10 cellular contexts compared by ENCODE assay signal in genomic region chr11:67465530-67465929, GRCh38. TPM values are rescaled to one million over a fixed set of nuclear protein-coding genes. Genes with fewer than 3 reads are reported as not detected.
DNase-seq lines count a peak whose midpoint lies in the region; ATAC-seq, FAIRE-seq and TF ChIP-seq lines count a peak whose summit lies in the region.
"Not testable (repeated sequence)": the region's sequence is repeated elsewhere in the genome, so short reads cannot be mapped to it uniquely, and the experiment has no call there.
"Had no signal": no experiment of that assay in that cellular context is flagged by ENCODE, and none has a peak within 500 bp of the region (broad histone marks: within the 10 kb centered on the region; RNA-seq: fewer than 3 reads in every experiment).

No MANE protein-coding gene starts in this region.

- not testable (repeated sequence) for H3K36me3 ChIP-seq in HEK293 (ENCODE audit: control insufficient read depth in 2 of 2, insufficient read depth in 1 of 2, low read length in 2 of 2); effector memory CD4-positive, alpha-beta T cell (ENCODE audit: control insufficient read depth, insufficient read depth, low read length)

- not testable (repeated sequence) for H3K27me3 ChIP-seq in effector memory CD4-positive, alpha-beta T cell (replicated peaks; ENCODE audit: control insufficient read depth, insufficient read depth, low read length, poor library complexity, severe bottlenecking)

- intact Hi-C loops in activated naive CD4-positive, alpha-beta T cell treated with anti-CD3 and anti-CD28 coated beads for 36 hours (cut with micrococcal nuclease), result not testable (repeated sequence)

- peaks cover 33% of the 10 kb centered on the region for H3K4me1 Mint-ChIP-seq in activated naive CD4-positive, alpha-beta T cell treated with anti-CD3 and anti-CD28 coated beads for 36 hours (ENCODE audit: low read depth)
- H3K4me1 Mint-ChIP-seq in naive thymus-derived CD8-positive, alpha-beta T cell, result peaks cover 14 to 53% (median 39%) of the 10 kb centered on the region in 4 donors
- H3K4me1 Mint-ChIP-seq in stimulated activated naive CD8-positive, alpha-beta T cell treated with anti-CD3 and anti-CD28 coated beads, Interleukin-15, Interleukin-2, amounts not matched to agents 100 ng/mL and 50 ng/mL, for 24 hours (ENCODE audit: low read depth), result peaks cover 37% of the 10 kb centered on the region

- CTCF ChIA-PET in HEK293 (lab: Yijun Ruan, JAX), result interaction anchor here (0.5 to 1.7 kb wide), 6 partner anchors 23 to 203 kb away, joined by 3 to 7 read pairs (median 4); partner anchors contain the start of gene PPP1CA
- CTCF ChIA-PET in activated naive CD4-positive, alpha-beta T cell treated with anti-CD3 and anti-CD28 coated beads for 36 hours (lab: Charles Lee), result interaction anchor here (0.6 to 3.9 kb wide), 3 partner anchors 28 to 213 kb away, joined by 3 to 20 read pairs (median 4); partner anchors contain the start of gene PTPRCAP

- not testable (repeated sequence) for ATAC-seq in naive thymus-derived CD8-positive, alpha-beta T cell

- FAIRE-seq in RCC 7860 (lab: Jason Lieb, UNC), result not testable (repeated sequence)

- H3K27ac ChIP-seq in HEK293 (ENCODE audit: extremely low read depth, low read depth, low read length), result not testable (repeated sequence)
- H3K27ac ChIP-seq in effector memory CD4-positive, alpha-beta T cell (ENCODE audit: insufficient read depth, low read length, poor library complexity, severe bottlenecking), result peak overlapping the region; percentile 86

- peak overlapping the region; percentile 90 for H3K27ac Mint-ChIP-seq in activated naive CD4-positive, alpha-beta T cell treated with anti-CD3 and anti-CD28 coated beads for 36 hours
- H3K27ac Mint-ChIP-seq in naive thymus-derived CD8-positive, alpha-beta T cell, result peak overlapping the region; percentile 82 to 97 (median 95)
- H3K27ac Mint-ChIP-seq in stimulated activated naive CD8-positive, alpha-beta T cell treated with anti-CD3 and anti-CD28 coated beads, Interleukin-15, Interleukin-2, amounts not matched to agents 100 ng/mL and 50 ng/mL, for 24 hours, result peak overlapping the region; percentile 85

- TF ChIP-seq CTCF in AG10803 (conservative IDR thresholded peaks at IDR 0.05; ENCODE audit: low read length); HEK293 (tag by site-specific recombination; IDR thresholded peaks at IDR 0.05): not testable (repeated sequence)

- H3K27me3 Mint-ChIP-seq in activated naive CD4-positive, alpha-beta T cell treated with anti-CD3 and anti-CD28 coated beads for 36 hours (ENCODE audit: low read depth); naive thymus-derived CD8-positive, alpha-beta T cell; stimulated activated naive CD8-positive, alpha-beta T cell treated with anti-CD3 and anti-CD28 coated beads, Interleukin-15, Interleukin-2, amounts not matched to agents 100 ng/mL and 50 ng/mL, for 24 hours: not testable (repeated sequence)

- not testable (repeated sequence) for H3K9me3 Mint-ChIP-seq in activated naive CD4-positive, alpha-beta T cell treated with anti-CD3 and anti-CD28 coated beads for 36 hours; naive thymus-derived CD8-positive, alpha-beta T cell; stimulated activated naive CD8-positive, alpha-beta T cell treated with anti-CD3 and anti-CD28 coated beads, Interleukin-15, Interleukin-2, amounts not matched to agents 100 ng/mL and 50 ng/mL, for 24 hours

- not testable (repeated sequence) for H3K9me3 ChIP-seq in HEK293 (ENCODE audit: control insufficient read depth, insufficient read depth, low read depth, low read length); effector memory CD4-positive, alpha-beta T cell (ENCODE audit: control insufficient read depth, low read length)

- H3K4me1 ChIP-seq in HEK293 (ENCODE audit: control insufficient read depth, insufficient read depth, low read length), result not testable (repeated sequence)
- peaks cover 42% of the 10 kb centered on the region for H3K4me1 ChIP-seq in effector memory CD4-positive, alpha-beta T cell (ENCODE audit: control insufficient read depth, insufficient read depth, low read length, poor library complexity, severe bottlenecking)

- peak overlapping the region; percentile 81 for H3K4me3 Mint-ChIP-seq in activated naive CD4-positive, alpha-beta T cell treated with anti-CD3 and anti-CD28 coated beads for 36 hours
- H3K4me3 Mint-ChIP-seq in naive thymus-derived CD8-positive, alpha-beta T cell, result peak overlapping the region; percentile 81 to 92 (median 88)
- peak overlapping the region; percentile 87 for H3K4me3 Mint-ChIP-seq in stimulated activated naive CD8-positive, alpha-beta T cell treated with anti-CD3 and anti-CD28 coated beads, Interleukin-15, Interleukin-2, amounts not matched to agents 100 ng/mL and 50 ng/mL, for 24 hours

- DNase-seq in AG10803 (ENCODE audit: low read depth) (peak; percentile 11), RCC 7860 (ENCODE audit: low spot score) (peak; percentile 4)
- DNase-seq in activated naive CD4-positive, alpha-beta T cell treated with anti-CD3 and anti-CD28 coated beads for 36 hours, result peak; percentile 36
- not testable (repeated sequence) for DNase-seq in effector memory CD4-positive, alpha-beta T cell
- DNase-seq in naive thymus-derived CD8-positive, alpha-beta T cell, result peak in 1 of 10 donors; percentile 53

- H3K4me3 ChIP-seq in AG10803 (ENCODE audit: low read length) (peak overlapping the region; percentile 70; the same call in 1 of the 2 replicates), HEK293 (ENCODE audit: low read depth, low read length) (peak overlapping the region; percentile 74), iPS-11a (ENCODE audit: low read depth, low read length) (peak overlapping the region; percentile 77)
- H3K4me3 ChIP-seq in effector memory CD4-positive, alpha-beta T cell (ENCODE audit: insufficient read depth, low read depth, low read length, poor library complexity, severe bottlenecking), result peak overlapping the region; percentile 50

- H3K36me3 Mint-ChIP-seq in activated naive CD4-positive, alpha-beta T cell treated with anti-CD3 and anti-CD28 coated beads for 36 hours (ENCODE audit: low read depth); naive thymus-derived CD8-positive, alpha-beta T cell; stimulated activated naive CD8-positive, alpha-beta T cell treated with anti-CD3 and anti-CD28 coated beads, Interleukin-15, Interleukin-2, amounts not matched to agents 100 ng/mL and 50 ng/mL, for 24 hours (ENCODE audit: low read depth): not testable (repeated sequence)

- POLR2A ChIA-PET in HEK293 (lab: Yijun Ruan, JAX), result interaction anchor here (0.6 to 1.6 kb wide), 10 partner anchors 21 to 724 kb away, joined by 3 to 9 read pairs (median 4); partner anchors contain the start of genes PPP1CA and RAD9A
- POLR2A ChIA-PET in naive thymus-derived CD8-positive, alpha-beta T cell (lab: Charles Lee), result interaction anchor here (0.8 to 28.8 kb wide), 16 partner anchors 9 to 114 kb away, joined by 3 to 780 read pairs (median 6); partner anchors contain the start of genes AIP, CABP4, CARNS1 and CDK2AP2

TF ChIP-seq in HEK293, 187 proteins besides CTCF, POLR2A, EP300 and RAD21:
- TF ChIP-seq ZNF121 (tag by site-specific recombination; IDR thresholded peaks at IDR 0.05) (peak; percentile 55; the same call in 1 of the 2 replicates), ZNF629 (tag by site-specific recombination; IDR thresholded peaks at IDR 0.05) (0 out of 2 replicates have a peak, but pooled peaks have one; percentile 20), ZNF362 (tag by site-specific recombination; IDR thresholded peaks at IDR 0.05) (0 out of 2 replicates have a peak, but pooled peaks have one; percentile 48), ZNF24 (tag by site-specific recombination; IDR thresholded peaks at IDR 0.05) (peak; percentile 31; the same call in 1 of the 2 replicates), SP7 (tag by site-specific recombination; IDR thresholded peaks at IDR 0.05) (0 out of 2 replicates have a peak, but pooled peaks have one; percentile 35)
TF ChIP-seq in HEK293: peak in this region for 5; not testable (repeated sequence) for 182.

RNA-seq across cellular contexts. Expression of gene TMEM134, which starts 3.5 kb away (rescaled TPM):
- 10 to 100 TPM; 52.6 to 56.1 TPM for total RNA-seq in activated naive CD4-positive, alpha-beta T cell treated with anti-CD3 and anti-CD28 coated beads for 36 hours
- total RNA-seq in naive thymus-derived CD8-positive, alpha-beta T cell, result 100 to 1,000 TPM; 105 to 111 TPM
- polyA plus RNA-seq in naive thymus-derived CD8-positive, alpha-beta T cell, result 100 to 1,000 TPM; 128 to 148 (median 144) TPM

RNA-seq across cellular contexts. Expression of gene CABP4, which starts 10.4 kb away (rescaled TPM):
- 1 to 10 TPM; 1.4 to 2.3 TPM for total RNA-seq in activated naive CD4-positive, alpha-beta T cell treated with anti-CD3 and anti-CD28 coated beads for 36 hours
- 1 to 10 TPM; 2.9 to 3.7 TPM for total RNA-seq in naive thymus-derived CD8-positive, alpha-beta T cell
- under 1 TPM; 0.58 to 0.96 (median 0.62) TPM for polyA plus RNA-seq in naive thymus-derived CD8-positive, alpha-beta T cell
- total RNA-seq: renal cortical epithelial cell had no signal

RNA-seq across cellular contexts. Expression of gene GPR152, which starts 13.0 kb away (rescaled TPM):
- not detected for total RNA-seq in activated naive CD4-positive, alpha-beta T cell treated with anti-CD3 and anti-CD28 coated beads for 36 hours
- not detected for total RNA-seq in naive thymus-derived CD8-positive, alpha-beta T cell
- 1 to 10 TPM in 1 of 3 donors, under 1 TPM in 2; 0.20 to 1.2 (median 0.86) TPM for polyA plus RNA-seq in naive thymus-derived CD8-positive, alpha-beta T cell
- total RNA-seq: renal cortical epithelial cell, Right ventricle myocardium inferior had no signal

RNA-seq across cellular contexts. Expression of gene AIP, which starts 17.3 kb away (rescaled TPM):
- 100 to 1,000 TPM; 163 to 166 TPM for total RNA-seq in activated naive CD4-positive, alpha-beta T cell treated with anti-CD3 and anti-CD28 coated beads for 36 hours
- total RNA-seq in naive thymus-derived CD8-positive, alpha-beta T cell, result 100 to 1,000 TPM; 136 to 141 TPM
- polyA plus RNA-seq in naive thymus-derived CD8-positive, alpha-beta T cell, result 100 to 1,000 TPM; 146 to 169 (median 146) TPM

RNA-seq across cellular contexts. Expression of gene CORO1B, which starts 22.3 kb away (rescaled TPM):
- total RNA-seq in activated naive CD4-positive, alpha-beta T cell treated with anti-CD3 and anti-CD28 coated beads for 36 hours, result 100 to 1,000 TPM; 298 to 305 TPM
- 10 to 100 TPM; 21.2 to 22.3 TPM for total RNA-seq in naive thymus-derived CD8-positive, alpha-beta T cell
- 10 to 100 TPM in 1 of 3 donors, 1 to 10 TPM in 2; 9.2 to 12.6 (median 9.8) TPM for polyA plus RNA-seq in naive thymus-derived CD8-positive, alpha-beta T cell
